In the genomic region with DNA sequence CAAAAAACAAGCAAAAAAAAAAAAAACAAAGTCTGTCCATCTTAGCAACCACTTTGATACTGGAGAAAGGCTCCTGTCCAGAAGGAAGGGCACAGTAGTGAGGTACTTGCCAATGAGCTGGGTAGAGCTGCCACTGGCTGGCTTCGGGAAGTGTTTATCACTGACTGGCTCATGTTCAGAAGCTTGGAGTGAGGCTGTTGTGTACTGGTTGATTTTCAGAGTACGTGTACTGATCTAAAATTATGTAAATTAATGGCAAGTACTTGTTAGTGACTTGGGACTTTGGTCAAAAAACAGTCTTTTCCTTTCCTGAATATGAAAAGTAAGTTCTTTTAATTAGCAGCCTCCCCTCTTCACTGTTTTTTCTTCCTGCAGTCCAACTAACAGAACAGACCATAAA, we compare ENCODE assay signal across 8 cellular contexts. TPM values are rescaled to one million over a fixed set of nuclear protein-coding genes. Genes with fewer than 3 reads are reported as not detected.
A peak's percentile ranks its signal among the peaks of the same experiment; 100 is the strongest.
DNase-seq lines count a peak whose midpoint lies in the region; ATAC-seq and TF ChIP-seq lines count a peak whose summit lies in the region.

No MANE protein-coding gene starts in this region.

- BruUV-seq in MCF 10A (replicated peaks; lab: Mats Ljungman, UMichigan), result no TSS peak

- peak overlapping the region; percentile 91; the same call in 1 of the 2 replicates for H3K4me3 ChIP-seq in HUES48 (ENCODE audit: low read depth, low read length)
- H3K4me3 ChIP-seq in ovary, result no peak overlapping the region

- H3K27me3 ChIP-seq in HUES48 (ENCODE audit: control insufficient read depth, insufficient read depth, low read length) (no peaks in the 10 kb centered on the region), ovary (no peaks in the 10 kb centered on the region)

- H3K27ac Mint-ChIP-seq in MCF 10A (ENCODE audit: low read depth, unreplicated experiment), result peak overlapping the region; percentile 98
- peak overlapping the region in 5 of 6 donors; percentile 90 to 99 (median 94) for H3K27ac Mint-ChIP-seq in naive B cell

- H3K36me3 ChIP-seq in HUES48 (ENCODE audit: control insufficient read depth, insufficient read depth, low read length) (peaks cover 18% of the 10 kb centered on the region), ovary (no peaks in the 10 kb centered on the region)

- peak overlapping the region; percentile 88 for H3K27ac ChIP-seq in 22Rv1
- no peak overlapping the region for H3K27ac ChIP-seq in HUES48 (ENCODE audit: low read depth, low read length)
- no peak overlapping the region for H3K27ac ChIP-seq in ovary

- TF ChIP-seq POLR2A in ovary (IDR thresholded peaks at IDR 0.05), result no peak

- DNase-seq in MCF 10A (ENCODE audit: unreplicated experiment), result peak; percentile 1
- DNase-seq in naive B cell, result no peak
- no peak for DNase-seq in NCI-H1048 (lab: John Stamatoyannopoulos, UW)
- no peak for DNase-seq in ovary
- no peak for DNase-seq in NCI-H187 treated with DMSO at 0.1 percent for 48 hours (lab: John Stamatoyannopoulos, UW)

- ATAC-seq in naive B cell (ENCODE audit: low read depth in 2 of 2) (no peak), GM21381 (IDR thresholded peaks at IDR 0.05; ENCODE audit: unreplicated experiment) (no peak)

- TF ChIP-seq EP300 in ovary (IDR thresholded peaks at IDR 0.05), result no peak

- CTCF ChIA-PET in MCF 10A (lab: Yijun Ruan, JAX), result interaction anchor here (0.6 to 1.3 kb wide), 5 partner anchors 16 to 861 kb away, joined by 3 to 7 read pairs (median 4); a partner anchor contains a TSS

- intact Hi-C loops in MCF 10A (cut with micrococcal nuclease) (loop anchor here (1.0 to 2.0 kb wide), 3 partner anchors 19 to 71 kb away; a partner anchor contains a TSS), ovary (cut with DNase I) (no loop called here)

- TF ChIP-seq CTCF in 22Rv1 (IDR thresholded peaks at IDR 0.05) (no peak), MCF 10A (IDR thresholded peaks at IDR 0.05; ENCODE audit: unreplicated experiment) (no peak), ovary (IDR thresholded peaks at IDR 0.05) (no peak)

- 44 to 49% (median 46%) methylated on average over 2 of the region's 2 CpGs for WGBS in ovary, 3 donors

- no peak overlapping the region; the same call in 1 of the 2 replicates for H3K9ac ChIP-seq in HUES48 (ENCODE audit: low read depth, low read length)

- POLR2A ChIA-PET in MCF 10A (lab: Yijun Ruan, JAX), result interaction anchor here (0.7 to 3.9 kb wide), 9 partner anchors 10 to 212 kb away, joined by 3 to 36 read pairs (median 21); a partner anchor contains a TSS

- no peaks in the 10 kb centered on the region for H3K27me3 Mint-ChIP-seq in MCF 10A (ENCODE audit: insufficient read depth, unreplicated experiment)
- no peaks in the 10 kb centered on the region for H3K27me3 Mint-ChIP-seq in naive B cell

- H3K4me1 Mint-ChIP-seq in MCF 10A (ENCODE audit: insufficient read depth, unreplicated experiment) (peaks cover 20% of the 10 kb centered on the region), naive B cell (peaks cover 19 to 32% (median 20%) of the 10 kb centered on the region in 3 donors)

- H3K9me3 ChIP-seq in HUES48 (ENCODE audit: control insufficient read depth, insufficient read depth, low read length) (no peaks in the 10 kb centered on the region), ovary (no peaks in the 10 kb centered on the region)

- H3K4me1 ChIP-seq in HUES48 (ENCODE audit: control insufficient read depth, insufficient read depth, low read length), result 0 out of 2 replicates have a peak, but pooled peaks cover 4% of the 10 kb centered on the region
- peaks cover 7% of the 10 kb centered on the region for H3K4me1 ChIP-seq in ovary (ENCODE audit: insufficient read depth)

- H3K36me3 Mint-ChIP-seq in MCF 10A (ENCODE audit: insufficient read depth, unreplicated experiment) (peaks cover 33% of the 10 kb centered on the region), naive B cell (peaks cover 18 to 19% of the 10 kb centered on the region in 2 donors)

- H3K9me3 Mint-ChIP-seq in MCF 10A (ENCODE audit: unreplicated experiment) (no peaks in the 10 kb centered on the region), naive B cell (peaks cover 0 to 2% (median 0%) of the 10 kb centered on the region in 7 donors)

- H3K4me3 Mint-ChIP-seq in MCF 10A (ENCODE audit: unreplicated experiment), result peak overlapping the region; percentile 90
- H3K4me3 Mint-ChIP-seq in naive B cell, result peak overlapping the region; percentile 91 to 98 (median 96)

RNA-seq across cellular contexts. Expression of a gene that starts 1.0 kb away (rescaled TPM):
- total RNA-seq in MCF 10A (2022) (39.6 and 44.5 TPM in 2 replicates), ovary (10 to 100 TPM in 5 of 7 donors, 1 to 10 TPM in 2; 8.0 to 28.5 (median 17.6) TPM)
- polyA plus RNA-seq in naive B cell (ENCODE audit: low read depth in 6 of 6) (1 to 10 TPM; 2.1 to 4.0 (median 2.5) TPM), ovary (10 to 100 TPM; 12.2 to 23.8 TPM)

RNA-seq across cellular contexts. Expression of a gene that starts 17.9 kb away (rescaled TPM):
- total RNA-seq in MCF 10A (2022) (2.8 and 2.9 TPM in 2 replicates), ovary (1 to 10 TPM; 1.4 to 4.2 (median 3.8) TPM)
- polyA plus RNA-seq in naive B cell (ENCODE audit: low read depth in 6 of 6) (1 to 10 TPM in 5 of 6 donors, not detected in 1; 2.8 to 4.3 (median 3.4) TPM), ovary (1 to 10 TPM; 2.0 to 3.1 TPM)

RNA-seq across cellular contexts. Expression of a gene that starts 46.9 kb away (rescaled TPM):
- total RNA-seq in MCF 10A (2022), result 8.3 and 8.7 TPM in 2 replicates
- 1 to 10 TPM in 5 of 6 donors, not detected in 1; 3.7 to 9.1 (median 5.6) TPM for polyA plus RNA-seq in naive B cell (ENCODE audit: low read depth in 6 of 6)
- total RNA-seq in ovary, result 1 to 10 TPM; 2.1 to 9.3 (median 6.5) TPM
- polyA plus RNA-seq in ovary, result 1 to 10 TPM; 2.3 to 9.2 TPM
